ENCODE assay signal across 18 cellular contexts in the genomic region with DNA sequence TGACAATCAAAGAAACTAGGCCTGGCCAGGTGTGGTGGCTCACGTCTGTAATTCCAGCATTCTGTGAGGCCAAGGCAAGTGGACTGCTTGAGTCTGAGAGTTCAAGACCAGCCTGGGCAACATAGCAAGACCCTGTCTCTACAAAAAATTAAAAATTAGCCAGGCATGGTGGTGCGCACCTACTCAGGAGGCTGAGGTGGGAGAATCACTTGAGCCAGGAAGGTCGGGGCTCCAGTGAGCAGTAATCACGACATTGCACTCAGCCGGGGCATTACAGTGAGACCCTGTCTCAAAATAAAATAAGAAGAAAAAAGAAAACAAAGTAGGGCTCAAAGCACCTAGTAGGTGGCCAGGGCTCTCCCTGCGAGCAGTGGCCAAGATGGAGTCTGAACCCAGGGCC.
DNase-seq lines count a peak whose midpoint lies in the region; ATAC-seq and TF ChIP-seq lines count a peak whose summit lies in the region.
"Had no signal": no experiment of that assay in that cellular context is flagged by ENCODE, and none has a peak within 500 bp of the region (broad histone marks: within the 10 kb centered on the region; RNA-seq: fewer than 3 reads in every experiment).

No MANE protein-coding gene starts in this region.

- H3K4me2 ChIP-seq in KMS-11 (peak overlapping the region; percentile 90), neural progenitor cell (no peak overlapping the region)
- H3K4me2 ChIP-seq: GM23338 had no signal

- H3K9ac ChIP-seq in KMS-11: peak overlapping the region; percentile 22; the same call in 1 of the 2 replicates
- no peak overlapping the region for H3K9ac ChIP-seq in neural progenitor cell

- no peaks in the 10 kb centered on the region for H3K9me3 ChIP-seq in neural progenitor cell (ENCODE audit: low read depth)
- H3K9me3 ChIP-seq: Caco-2 had no signal

- H3K9me3 Mint-ChIP-seq in dendritic cell treated with granulocyte-macrophage colony-stimulating factor and Interleukin-4, amounts not matched to agents 40 ng/mL and 50 ng/mL, for 4 days: no peaks in the 10 kb centered on the region
- H3K9me3 Mint-ChIP-seq in stimulated activated effector memory CD8-positive, alpha-beta T cell treated with anti-CD3 and anti-CD28 coated beads, Interleukin-12 subunit alpha, Interleukin-12 subunit beta, amount 100 ng/mL, for 72 hours: no peaks in the 10 kb centered on the region
- no peaks in the 10 kb centered on the region for H3K9me3 Mint-ChIP-seq in activated CD8-positive, alpha-beta T cell treated with anti-CD3 and anti-CD28 coated beads, Interleukin-2, amount 10 ng/mL, durations not matched to agents 7 days and 5 days (ENCODE audit: insufficient read depth)
- H3K9me3 Mint-ChIP-seq in neural progenitor cell: no peaks in the 10 kb centered on the region
- H3K9me3 Mint-ChIP-seq: CD4-positive, CD25-positive, alpha-beta regulatory T cell; CD8-positive, alpha-beta T cell; GM23338; H9; HFFc6 had no signal

- peak overlapping the region; percentile 53 for H3K27ac Mint-ChIP-seq in dendritic cell treated with granulocyte-macrophage colony-stimulating factor and Interleukin-4, amounts not matched to agents 40 ng/mL and 50 ng/mL, for 4 days
- peak overlapping the region; percentile 59 for H3K27ac Mint-ChIP-seq in stimulated activated effector memory CD8-positive, alpha-beta T cell treated with anti-CD3 and anti-CD28 coated beads, Interleukin-12 subunit alpha, Interleukin-12 subunit beta, amount 100 ng/mL, for 72 hours
- H3K27ac Mint-ChIP-seq in activated CD8-positive, alpha-beta T cell treated with anti-CD3 and anti-CD28 coated beads, Interleukin-2, amount 10 ng/mL, durations not matched to agents 7 days and 5 days: no peak overlapping the region
- no peak overlapping the region for H3K27ac Mint-ChIP-seq in neural progenitor cell
- H3K27ac Mint-ChIP-seq: CD8-positive, alpha-beta T cell; GM23338; HFFc6 had no signal

- peaks cover 61% of the 10 kb centered on the region for H3K4me1 Mint-ChIP-seq in dendritic cell treated with granulocyte-macrophage colony-stimulating factor and Interleukin-4, amounts not matched to agents 40 ng/mL and 50 ng/mL, for 4 days (ENCODE audit: low read depth)
- peaks cover 16% of the 10 kb centered on the region for H3K4me1 Mint-ChIP-seq in stimulated activated effector memory CD8-positive, alpha-beta T cell treated with anti-CD3 and anti-CD28 coated beads, Interleukin-12 subunit alpha, Interleukin-12 subunit beta, amount 100 ng/mL, for 72 hours
- H3K4me1 Mint-ChIP-seq in activated CD8-positive, alpha-beta T cell treated with anti-CD3 and anti-CD28 coated beads, Interleukin-2, amount 10 ng/mL, durations not matched to agents 7 days and 5 days (ENCODE audit: low read depth): peaks cover 18% of the 10 kb centered on the region
- H3K4me1 Mint-ChIP-seq in neural progenitor cell: peaks cover 12% of the 10 kb centered on the region

- CTCF ChIA-PET in RWPE1 (lab: Yijun Ruan, JAX): no interaction called here
- CTCF ChIA-PET in activated CD8-positive, alpha-beta T cell treated with anti-CD3 and anti-CD28 coated beads, Interleukin-2, amount 10 ng/mL, durations not matched to agents 7 days and 5 days (lab: Charles Lee): no interaction called here

- H3K4me1 ChIP-seq in KMS-11 (ENCODE audit: low read depth, poor library complexity, severe bottlenecking): peaks cover 53% of the 10 kb centered on the region
- no peaks in the 10 kb centered on the region for H3K4me1 ChIP-seq in neural progenitor cell

- H3K27ac ChIP-seq in KMS-11 (peak overlapping the region; percentile 81), RWPE1 (peak overlapping the region; percentile 30), neural progenitor cell (no peak overlapping the region)
- H3K27ac ChIP-seq: C4-2B had no signal

- no peak overlapping the region for H3K4me3 ChIP-seq in KMS-11 (IDR thresholded peaks at IDR 0.05; ENCODE audit: insufficient read depth, low read depth, low read length)
- no peak overlapping the region for H3K4me3 ChIP-seq in neural progenitor cell
- H3K4me3 ChIP-seq: GM23338 had no signal

- POLR2A ChIA-PET in RWPE1 (lab: Yijun Ruan, JAX; ENCODE audit: low non-redundant PET): no interaction called here
- POLR2A ChIA-PET in activated CD8-positive, alpha-beta T cell treated with anti-CD3 and anti-CD28 coated beads, Interleukin-2, amount 10 ng/mL, durations not matched to agents 7 days and 5 days (lab: Charles Lee): no interaction called here

- no peaks in the 10 kb centered on the region for H3K27me3 Mint-ChIP-seq in dendritic cell treated with granulocyte-macrophage colony-stimulating factor and Interleukin-4, amounts not matched to agents 40 ng/mL and 50 ng/mL, for 4 days
- no peaks in the 10 kb centered on the region for H3K27me3 Mint-ChIP-seq in activated CD8-positive, alpha-beta T cell treated with anti-CD3 and anti-CD28 coated beads, Interleukin-2, amount 10 ng/mL, durations not matched to agents 7 days and 5 days (ENCODE audit: low read depth)
- peaks cover 5% of the 10 kb centered on the region for H3K27me3 Mint-ChIP-seq in neural progenitor cell (ENCODE audit: insufficient read depth, low read depth)
- H3K27me3 Mint-ChIP-seq: CD4-positive, CD25-positive, alpha-beta regulatory T cell had no signal

- intact Hi-C loops in dendritic cell treated with granulocyte-macrophage colony-stimulating factor and Interleukin-4, amounts not matched to agents 40 ng/mL and 50 ng/mL, for 4 days (cut with micrococcal nuclease): no loop called here

- H3K27me3 ChIP-seq in KMS-11 (ENCODE audit: insufficient read depth, low read depth) (no peaks in the 10 kb centered on the region), neural progenitor cell (no peaks in the 10 kb centered on the region)

- H4K20me1 ChIP-seq in KMS-11 (ENCODE audit: insufficient read depth) (no peaks in the 10 kb centered on the region), neural progenitor cell (ENCODE audit: low read depth) (peaks cover 10% of the 10 kb centered on the region)

- TF ChIP-seq CTCF in KMS-11 (conservative IDR thresholded peaks at IDR 0.05; ENCODE audit: low read depth, low read length) (no peak), RWPE1 (conservative IDR thresholded peaks at IDR 0.05; ENCODE audit: low read depth) (no peak), neural progenitor cell (IDR thresholded peaks at IDR 0.05) (no peak)

- no peak for DNase-seq in RWPE1 (ENCODE audit: low spot score)
- DNase-seq in stimulated activated effector memory CD8-positive, alpha-beta T cell treated with anti-CD3 and anti-CD28 coated beads, Interleukin-12 subunit alpha, Interleukin-12 subunit beta, amount 100 ng/mL, for 72 hours (ENCODE audit: low spot score in 2 of 2): no peak
- no peak for DNase-seq in activated gamma-delta T cell (lab: John Stamatoyannopoulos, UW)
- no peak for DNase-seq in activated CD8-positive, alpha-beta T cell treated with anti-CD3 and anti-CD28 coated beads, Interleukin-2, amount 10 ng/mL, durations not matched to agents 7 days and 5 days
- DNase-seq in neural progenitor cell (ENCODE audit: low spot score): no peak
- DNase-seq: Caco-2; CD4-positive, CD25-positive, alpha-beta regulatory T cell; CD8-positive, alpha-beta T cell; DMS153; DND-41; H9; HFFc6 had no signal

- H3K36me3 Mint-ChIP-seq in dendritic cell treated with granulocyte-macrophage colony-stimulating factor and Interleukin-4, amounts not matched to agents 40 ng/mL and 50 ng/mL, for 4 days (ENCODE audit: low read depth): peaks cover 80% of the 10 kb centered on the region
- H3K36me3 Mint-ChIP-seq in stimulated activated effector memory CD8-positive, alpha-beta T cell treated with anti-CD3 and anti-CD28 coated beads, Interleukin-12 subunit alpha, Interleukin-12 subunit beta, amount 100 ng/mL, for 72 hours: peaks cover 4% of the 10 kb centered on the region
- H3K36me3 Mint-ChIP-seq in activated CD8-positive, alpha-beta T cell treated with anti-CD3 and anti-CD28 coated beads, Interleukin-2, amount 10 ng/mL, durations not matched to agents 7 days and 5 days (ENCODE audit: low read depth): peaks cover 7% of the 10 kb centered on the region
- H3K36me3 Mint-ChIP-seq in neural progenitor cell: no peaks in the 10 kb centered on the region

- no peak for ATAC-seq in stimulated activated effector memory CD8-positive, alpha-beta T cell treated with anti-CD3 and anti-CD28 coated beads, Interleukin-12 subunit alpha, Interleukin-12 subunit beta, amount 100 ng/mL, for 72 hours
- ATAC-seq in activated CD8-positive, alpha-beta T cell treated with anti-CD3 and anti-CD28 coated beads, Interleukin-2, amount 10 ng/mL, durations not matched to agents 7 days and 5 days: no peak
- ATAC-seq in GM18861 (IDR thresholded peaks at IDR 0.05; ENCODE audit: unreplicated experiment): no peak
- ATAC-seq: CD8-positive, alpha-beta T cell; GM23338; HCT116 had no signal

- H3K36me3 ChIP-seq in KMS-11 (ENCODE audit: insufficient read depth) (no peaks in the 10 kb centered on the region), neural progenitor cell (no peaks in the 10 kb centered on the region)

- H3K4me3 Mint-ChIP-seq in dendritic cell treated with granulocyte-macrophage colony-stimulating factor and Interleukin-4, amounts not matched to agents 40 ng/mL and 50 ng/mL, for 4 days: no peak overlapping the region
- no peak overlapping the region for H3K4me3 Mint-ChIP-seq in stimulated activated effector memory CD8-positive, alpha-beta T cell treated with anti-CD3 and anti-CD28 coated beads, Interleukin-12 subunit alpha, Interleukin-12 subunit beta, amount 100 ng/mL, for 72 hours
- no peak overlapping the region for H3K4me3 Mint-ChIP-seq in activated CD8-positive, alpha-beta T cell treated with anti-CD3 and anti-CD28 coated beads, Interleukin-2, amount 10 ng/mL, durations not matched to agents 7 days and 5 days
- H3K4me3 Mint-ChIP-seq in neural progenitor cell: no peak overlapping the region
- H3K4me3 Mint-ChIP-seq: CD4-positive, CD25-positive, alpha-beta regulatory T cell; CD8-positive, alpha-beta T cell; GM23338; H9; HFFc6 had no signal

- no peaks in the 10 kb centered on the region for H3K79me2 ChIP-seq in KMS-11 (ENCODE audit: insufficient read depth, low read depth)
- H3K79me2 ChIP-seq in neural progenitor cell (ENCODE audit: low read depth): no peaks in the 10 kb centered on the region

- H2AFZ ChIP-seq in KMS-11 (ENCODE audit: low read depth): no peak overlapping the region
- H2AFZ ChIP-seq in neural progenitor cell (replicated peaks): no peak overlapping the region
- H2AFZ ChIP-seq: GM23338 had no signal

- no peaks in the 10 kb centered on the region for H3F3A ChIP-seq in neural progenitor cell (ENCODE audit: low read depth)

Comparison
In these comparisons a context has a peak if more than half of its experiments do, and no peak if none do; other contexts are left out.
1. H3K27ac Mint-ChIP-seq: peak in dendritic cell treated with granulocyte-macrophage colony-stimulating factor and Interleukin-4, amounts not matched to agents 40 ng/mL and 50 ng/mL, for 4 days (single experiment) and stimulated activated effector memory CD8-positive, alpha-beta T cell treated with anti-CD3 and anti-CD28 coated beads, Interleukin-12 subunit alpha, Interleukin-12 subunit beta, amount 100 ng/mL, for 72 hours (single experiment); none in activated CD8-positive, alpha-beta T cell treated with anti-CD3 and anti-CD28 coated beads, Interleukin-2, amount 10 ng/mL, durations not matched to agents 7 days and 5 days (single experiment) and neural progenitor cell (single experiment).